38 cellular contexts compared by ENCODE assay signal in genomic region chr11:4615856-4616444, GRCh38. TPM values are rescaled to one million over a fixed set of nuclear protein-coding genes. Genes with fewer than 3 reads are reported as not detected.
"Had no signal": no experiment of that assay in that cellular context is flagged by ENCODE, and none has a peak within 500 bp of the region (broad histone marks: within the 10 kb centered on the region; RNA-seq: fewer than 3 reads in every experiment).

No MANE protein-coding gene starts in this region.

- H3K36me3 ChIP-seq: adrenal gland, brain microvascular endothelial cell, breast epithelium had no signal

- FAIRE-seq: astrocyte, TTC549 had no signal

- ATAC-seq: activated CD8-positive, alpha-beta T cell treated with anti-CD3 and anti-CD28 coated beads for 36 hours; activated naive CD4-positive, alpha-beta T cell treated with anti-CD3 and anti-CD28 coated beads, Interleukin-2, amount 50 U/mL, for 72 hours; activated T-cell treated with anti-CD3 and anti-CD28 coated beads, Interleukin-2, amount 50 U/mL, for 4 hours; activated T-cell treated with anti-CD3 and anti-CD28 coated beads, Interleukin-2, amount 50 U/mL, for 72 hours; activated T-helper 17 cell treated with anti-CD3 and anti-CD28 coated beads, Interleukin-2, amount 50 U/mL, for 72 hours; body of pancreas had no signal

- H3K27me3 ChIP-seq: adrenal gland, body of pancreas, brain microvascular endothelial cell, breast epithelium had no signal

- DNase-seq: activated B cell treated with CpG ODN at 0.5 μM for 24 hours; activated CD4-positive, alpha-beta memory T cell treated with anti-CD3 and anti-CD28 coated beads for 36 hours; activated CD4-positive, alpha-beta T cell treated with anti-CD3 and anti-CD28 coated beads for 4 hours; activated CD4-positive, alpha-beta T cell treated with anti-CD3 and anti-CD28 coated beads, Interleukin-2, amount 10 ng/mL, durations not matched to agents 24 days and 14 days; activated CD4-positive, alpha-beta T cell treated with anti-CD3 and anti-CD28 coated beads, Interleukin-2, amount 50 U/mL, for 1 hour; activated CD4-positive, alpha-beta T cell treated with anti-CD3 and anti-CD28 coated beads, Interleukin-2, amount 50 U/mL, for 4 hours; activated CD4-positive, CD25-positive, alpha-beta regulatory T cell treated with anti-CD3 and anti-CD28 coated beads, Interleukin-2, amount 50 U/mL, for 72 hours; activated CD8-positive, alpha-beta memory T cell treated with anti-CD3 and anti-CD28 coated beads, Interleukin-2, amount 50 U/mL, for 4 hours; activated CD8-positive, alpha-beta T cell treated with anti-CD3 and anti-CD28 coated beads for 36 hours; activated effector memory CD4-positive, alpha-beta T cell treated with anti-CD3 and anti-CD28 coated beads, Interleukin-2, amount 50 U/mL, for 16 hours; activated gamma-delta T cell treated with Interleukin-2 at 50 U/mL for 16 hours; activated naive CD4-positive, alpha-beta T cell; activated naive CD4-positive, alpha-beta T cell treated with anti-CD3 and anti-CD28 coated beads for 36 hours; activated naive CD4-positive, alpha-beta T cell treated with anti-CD3 and anti-CD28 coated beads, Interleukin-2, amount 50 U/mL, for 16 hours; activated naive CD8-positive, alpha-beta T cell treated with anti-CD3 and anti-CD28 coated beads for 36 hours; activated T-cell treated with anti-CD3 and anti-CD28 coated beads for 4 hours; activated T-cell treated with anti-CD3 and anti-CD28 coated beads, Interleukin-2, amount 50 U/mL, for 1 hour; activated T-cell treated with anti-CD3 and anti-CD28 coated beads, Interleukin-2, amount 50 U/mL, for 4 hours; activated T-cell treated with anti-CD3 and anti-CD28 coated beads, Interleukin-2, amount 50 U/mL, for 72 hours; adrenal gland; amniotic stem cell; aorta; body of pancreas; brain microvascular endothelial cell; central memory CD4-positive, alpha-beta T cell; T-helper 1 cell; T-helper 2 cell; T-helper 9 cell had no signal

- H3K9me3 ChIP-seq: adrenal gland, body of pancreas, breast epithelium had no signal

- H3K4me3 ChIP-seq: adrenal gland, body of pancreas, breast epithelium had no signal

- H3K27ac ChIP-seq: adrenal gland, body of pancreas, brain microvascular endothelial cell, breast epithelium, VCaP had no signal

- H3K4me1 ChIP-seq: adrenal gland, body of pancreas, breast epithelium had no signal

RNA-seq across cellular contexts. Expression of gene OR51D1, which starts 21.3 kb away (rescaled TPM):
- total RNA-seq: activated B cell treated with CpG ODN at 0.5 μM for 24 hours; activated CD4-positive, alpha-beta memory T cell treated with anti-CD3 and anti-CD28 coated beads for 36 hours; activated CD4-positive, alpha-beta T cell treated with anti-CD3 and anti-CD28 coated beads, Interleukin-2, amount 10 ng/mL, durations not matched to agents 24 days and 14 days; activated CD8-positive, alpha-beta memory T cell treated with anti-CD3 and anti-CD28 coated beads for 36 hours; activated CD8-positive, alpha-beta T cell treated with anti-CD3 and anti-CD28 coated beads for 36 hours; activated naive CD4-positive, alpha-beta T cell treated with anti-CD3 and anti-CD28 coated beads for 36 hours; activated naive CD4-positive, alpha-beta T cell treated with anti-CD3 and anti-CD28 coated beads, Interleukin-2, amount 50 U/mL, for 72 hours; activated naive CD8-positive, alpha-beta T cell treated with anti-CD3 and anti-CD28 coated beads for 36 hours; activated T-cell treated with anti-CD3 and anti-CD28 coated beads, Interleukin-2, amount 50 U/mL, for 4 hours; activated T-cell treated with anti-CD3 and anti-CD28 coated beads, Interleukin-2, amount 50 U/mL, for 72 hours; activated T-helper 1 cell treated with anti-CD3 and anti-CD28 coated beads, Interleukin-12 subunit alpha, Interleukin-12 subunit beta, Interleukin-2, Interleukin-4 antibody, amounts not matched to agents 30 ng/mL and 10 ng/mL and 1 ng/mL, durations not matched to agents 14 hours and 24 hours and 36 hours; activated T-helper 17 cell treated with anti-CD3 and anti-CD28 coated beads, Interleukin-2, amount 50 U/mL, for 72 hours; adrenal gland; aorta; astrocyte; body of pancreas; breast epithelium; cardiac septum; chondrocyte had no signal
- polyA plus RNA-seq: adrenal gland, aorta had no signal

RNA-seq across cellular contexts. Expression of gene OR52I1, which starts 22.1 kb away (rescaled TPM):
- total RNA-seq: activated B cell treated with CpG ODN at 0.5 μM for 24 hours; activated CD4-positive, alpha-beta memory T cell treated with anti-CD3 and anti-CD28 coated beads for 36 hours; activated CD4-positive, alpha-beta T cell treated with anti-CD3 and anti-CD28 coated beads, Interleukin-2, amount 10 ng/mL, durations not matched to agents 24 days and 14 days; activated CD8-positive, alpha-beta memory T cell treated with anti-CD3 and anti-CD28 coated beads for 36 hours; activated CD8-positive, alpha-beta T cell treated with anti-CD3 and anti-CD28 coated beads for 36 hours; activated naive CD4-positive, alpha-beta T cell treated with anti-CD3 and anti-CD28 coated beads for 36 hours; activated naive CD4-positive, alpha-beta T cell treated with anti-CD3 and anti-CD28 coated beads, Interleukin-2, amount 50 U/mL, for 72 hours; activated naive CD8-positive, alpha-beta T cell treated with anti-CD3 and anti-CD28 coated beads for 36 hours; activated T-cell treated with anti-CD3 and anti-CD28 coated beads, Interleukin-2, amount 50 U/mL, for 4 hours; activated T-cell treated with anti-CD3 and anti-CD28 coated beads, Interleukin-2, amount 50 U/mL, for 72 hours; activated T-helper 1 cell treated with anti-CD3 and anti-CD28 coated beads, Interleukin-12 subunit alpha, Interleukin-12 subunit beta, Interleukin-2, Interleukin-4 antibody, amounts not matched to agents 30 ng/mL and 10 ng/mL and 1 ng/mL, durations not matched to agents 14 hours and 24 hours and 36 hours; adrenal gland; aorta; astrocyte; body of pancreas; breast epithelium; cardiac septum; chondrocyte had no signal
- polyA plus RNA-seq: adrenal gland, aorta had no signal

RNA-seq across cellular contexts. Expression of gene OR51E1, which starts 27.8 kb away (rescaled TPM):
- total RNA-seq: activated B cell treated with CpG ODN at 0.5 μM for 24 hours; activated CD4-positive, alpha-beta memory T cell treated with anti-CD3 and anti-CD28 coated beads for 36 hours; activated CD4-positive, alpha-beta T cell treated with anti-CD3 and anti-CD28 coated beads, Interleukin-2, amount 10 ng/mL, durations not matched to agents 24 days and 14 days; activated CD8-positive, alpha-beta memory T cell treated with anti-CD3 and anti-CD28 coated beads for 36 hours; activated CD8-positive, alpha-beta T cell treated with anti-CD3 and anti-CD28 coated beads for 36 hours; activated naive CD4-positive, alpha-beta T cell treated with anti-CD3 and anti-CD28 coated beads for 36 hours; activated naive CD4-positive, alpha-beta T cell treated with anti-CD3 and anti-CD28 coated beads, Interleukin-2, amount 50 U/mL, for 72 hours; activated naive CD8-positive, alpha-beta T cell treated with anti-CD3 and anti-CD28 coated beads for 36 hours; activated T-cell treated with anti-CD3 and anti-CD28 coated beads, Interleukin-2, amount 50 U/mL, for 4 hours; activated T-cell treated with anti-CD3 and anti-CD28 coated beads, Interleukin-2, amount 50 U/mL, for 72 hours; activated T-helper 1 cell treated with anti-CD3 and anti-CD28 coated beads, Interleukin-12 subunit alpha, Interleukin-12 subunit beta, Interleukin-2, Interleukin-4 antibody, amounts not matched to agents 30 ng/mL and 10 ng/mL and 1 ng/mL, durations not matched to agents 14 hours and 24 hours and 36 hours; activated T-helper 17 cell treated with anti-CD3 and anti-CD28 coated beads, Interleukin-2, amount 50 U/mL, for 72 hours; adrenal gland; astrocyte; body of pancreas had no signal
- polyA plus RNA-seq: aorta had no signal

RNA-seq across cellular contexts. Expression of gene OR52I2, which starts 34.4 kb away (rescaled TPM):
- total RNA-seq: activated B cell treated with CpG ODN at 0.5 μM for 24 hours; activated CD4-positive, alpha-beta memory T cell treated with anti-CD3 and anti-CD28 coated beads for 36 hours; activated CD4-positive, alpha-beta T cell treated with anti-CD3 and anti-CD28 coated beads, Interleukin-2, amount 10 ng/mL, durations not matched to agents 24 days and 14 days; activated CD8-positive, alpha-beta memory T cell treated with anti-CD3 and anti-CD28 coated beads for 36 hours; activated CD8-positive, alpha-beta T cell treated with anti-CD3 and anti-CD28 coated beads for 36 hours; activated naive CD4-positive, alpha-beta T cell treated with anti-CD3 and anti-CD28 coated beads for 36 hours; activated naive CD4-positive, alpha-beta T cell treated with anti-CD3 and anti-CD28 coated beads, Interleukin-2, amount 50 U/mL, for 72 hours; activated naive CD8-positive, alpha-beta T cell treated with anti-CD3 and anti-CD28 coated beads for 36 hours; activated T-cell treated with anti-CD3 and anti-CD28 coated beads, Interleukin-2, amount 50 U/mL, for 4 hours; activated T-cell treated with anti-CD3 and anti-CD28 coated beads, Interleukin-2, amount 50 U/mL, for 72 hours; activated T-helper 1 cell treated with anti-CD3 and anti-CD28 coated beads, Interleukin-12 subunit alpha, Interleukin-12 subunit beta, Interleukin-2, Interleukin-4 antibody, amounts not matched to agents 30 ng/mL and 10 ng/mL and 1 ng/mL, durations not matched to agents 14 hours and 24 hours and 36 hours; activated T-helper 17 cell treated with anti-CD3 and anti-CD28 coated beads, Interleukin-2, amount 50 U/mL, for 72 hours; adrenal gland; aorta; astrocyte; body of pancreas; breast epithelium; cardiac septum; chondrocyte had no signal
- polyA plus RNA-seq: adrenal gland, aorta had no signal
